In the genomic region with DNA sequence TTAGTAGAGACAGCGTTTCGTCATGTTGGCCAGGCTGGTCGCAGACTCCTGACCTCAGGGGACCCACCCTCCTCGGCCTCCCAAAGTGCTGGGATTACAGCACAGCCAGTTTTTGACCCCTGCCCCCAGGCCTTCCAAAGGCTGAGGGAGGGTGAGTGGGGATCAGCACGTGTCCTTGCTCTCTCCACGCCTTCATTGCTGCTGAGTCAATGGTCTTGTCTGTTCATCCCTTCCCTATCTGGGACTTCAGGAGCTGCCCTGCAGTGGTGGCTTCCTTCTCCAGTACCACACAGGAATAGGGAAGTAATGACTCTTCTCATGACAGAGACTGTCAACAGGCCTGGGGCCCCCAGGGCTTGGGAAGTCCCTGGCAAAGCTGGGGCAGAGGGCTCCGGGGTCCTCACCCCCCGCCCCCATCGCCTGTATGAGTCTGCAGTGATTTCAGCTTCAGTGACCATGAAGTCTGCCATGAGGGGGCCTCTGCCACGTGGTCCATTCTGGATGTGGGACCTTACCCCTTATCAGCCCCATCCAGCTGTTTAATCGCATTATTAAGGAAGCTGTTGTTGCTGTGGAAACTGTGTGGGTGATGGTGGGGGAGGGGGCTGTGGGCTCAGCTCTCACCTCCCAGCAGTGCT, we compare ENCODE assay signal across 10 cellular contexts. TPM values are rescaled to one million over a fixed set of nuclear protein-coding genes. Genes with fewer than 3 reads are reported as not detected.
DNase-seq lines count a peak whose midpoint lies in the region; ATAC-seq, FAIRE-seq and TF ChIP-seq lines count a peak whose summit lies in the region.
"Had no signal": no experiment of that assay in that cellular context is flagged by ENCODE, and none has a peak within 500 bp of the region (broad histone marks: within the 10 kb centered on the region; RNA-seq: fewer than 3 reads in every experiment).

No MANE protein-coding gene starts in this region.

- TF ChIP-seq POLR2A in body of pancreas (IDR thresholded peaks at IDR 0.05): no peak
- 0 out of 4 replicates have a peak, but pooled peaks of 1 of the 2 experiments have one; percentile 33 for TF ChIP-seq POLR2A in HepG2 (IDR thresholded peaks at IDR 0.05; ENCODE audit: insufficient read depth in 1 of 2, low read depth in 2 of 2, low read length in 2 of 2)
- no peak for TF ChIP-seq POLR2A in transverse colon (IDR thresholded peaks at IDR 0.05)

- H3K27me3 ChIP-seq in left ventricle myocardium inferior (ENCODE audit: low read depth) (peaks cover 19% of the 10 kb centered on the region), body of pancreas (no peaks in the 10 kb centered on the region), HepG2 (ENCODE audit: control insufficient read depth in 1 of 2, insufficient read depth in 2 of 2, low read length in 2 of 2) (no peaks in the 10 kb centered on the region), transverse colon (no peaks in the 10 kb centered on the region), H7 (ENCODE audit: control insufficient read depth, insufficient read depth, low read length) (peaks cover 13% of the 10 kb centered on the region)

- WGBS in body of pancreas, 2 donors: 67 to 72% methylated on average over 6 to 11 of the region's 11 CpGs
- WGBS in HepG2 (ENCODE audit: low lambda C conversion rate): 43% methylated on average over 11 of the region's 11 CpGs
- WGBS in transverse colon (ENCODE audit: low coverage in 1 of 2), 2 donors: 63% methylated on average over 11 of the region's 11 CpGs; no CpG with 5 or more reads in 1 of the 2 donors

- 0 out of 2 replicates have a peak overlapping the region, but pooled peaks have one; percentile 3 for H3K9ac ChIP-seq in HepG2 (ENCODE audit: insufficient read depth, low read depth, low read length)

- peaks cover 9% of the 10 kb centered on the region for H3K79me2 ChIP-seq in HepG2 (ENCODE audit: insufficient read depth, low read length)

- TF ChIP-seq EP300 in HepG2 (IDR thresholded peaks at IDR 0.05; ENCODE audit: low read depth in 2 of 2, low read length in 2 of 2) (peak in 1 of 2 experiments; percentile 78; a peak in 2 of 4 replicates), HepG2 (CRISPR knock-in tag; IDR thresholded peaks at IDR 0.05; ENCODE audit: borderline replicate concordance) (peak; percentile 35; the same call in 1 of the 2 replicates), transverse colon (IDR thresholded peaks at IDR 0.05; ENCODE audit: low read depth) (no peak)

- peaks cover 22% of the 10 kb centered on the region for H3K4me1 ChIP-seq in left ventricle myocardium inferior
- peaks cover 79% of the 10 kb centered on the region for H3K4me1 ChIP-seq in body of pancreas
- peaks cover 99% of the 10 kb centered on the region for H3K4me1 ChIP-seq in HepG2 (ENCODE audit: insufficient read depth, low read length)
- peaks cover 17 to 67% (median 41%) of the 10 kb centered on the region in 4 donors for H3K4me1 ChIP-seq in transverse colon

- H3K36me3 ChIP-seq in left ventricle myocardium inferior (no peaks in the 10 kb centered on the region), body of pancreas (replicated peaks in 1 of 2; ENCODE audit: insufficient read depth in 1 of 2, low read depth in 2 of 2) (no peaks in the 10 kb centered on the region), HepG2 (replicated peaks in 1 of 2; ENCODE audit: control insufficient read depth in 1 of 2, insufficient read depth in 2 of 2, low read length in 2 of 2) (0 out of 5 replicates have a peak, but pooled peaks cover 0 to 4% of the 10 kb centered on the region in 2 experiments), transverse colon (no peaks in the 10 kb centered on the region), H7 (replicated peaks; ENCODE audit: control insufficient read depth, insufficient read depth, low read length) (no peaks in the 10 kb centered on the region)

- 0 out of 2 replicates have a peak overlapping the region, but pooled peaks have one; percentile 9 for H3K4me2 ChIP-seq in HepG2 (ENCODE audit: low read depth, low read length)

- H2AFZ ChIP-seq in HepG2 (ENCODE audit: low read length): no peak overlapping the region

- in situ Hi-C loops in HepG2 (cut with HindIII; ENCODE audit: extremely low pct_ligation_motif_present, low pct_unique_long_range_greater_than_20kb) (no loop called here), transverse colon (cut with MboI; ENCODE audit: low pct_ligation_motif_present in 1 of 4, low pct_unique_long_range_greater_than_20kb in 1 of 4, low sequenced_read_pairs in 3 of 4) (no loop called here)

- no peaks in the 10 kb centered on the region for H3K9me3 ChIP-seq in left ventricle myocardium inferior (replicated peaks)
- H3K9me3 ChIP-seq in body of pancreas: no peaks in the 10 kb centered on the region
- H3K9me3 ChIP-seq in HepG2 (ENCODE audit: low read length): no peaks in the 10 kb centered on the region
- no peaks in the 10 kb centered on the region for H3K9me3 ChIP-seq in transverse colon

- CTCF ChIA-PET in HepG2 (lab: Yijun Ruan, JAX; ENCODE audit: low intra/inter-chr PET ratio, low total read pairs): no interaction called here

- H3K4me3 ChIP-seq in left ventricle myocardium inferior (no peak overlapping the region), body of pancreas (no peak overlapping the region), HepG2 (replicated peaks in 1 of 3; ENCODE audit: insufficient read depth in 1 of 3, low read depth in 2 of 3, low read length in 3 of 3) (no peak overlapping the region), transverse colon (no peak overlapping the region), H7 (ENCODE audit: insufficient read depth, low read depth, low read length) (no peak overlapping the region)

- peak; percentile 64 for DNase-seq in Right ventricle myocardium inferior (ENCODE audit: missing footprints)
- DNase-seq in left ventricle myocardium inferior: no peak
- DNase-seq in body of pancreas: no peak
- peak; percentile 79 for DNase-seq in HepG2 (ENCODE audit: low spot score)
- DNase-seq in transverse colon: no peak
- no peak for DNase-seq in anterior cingulate cortex (lab: John Stamatoyannopoulos, UW)
- DNase-seq in H7: no peak
- DNase-seq: activated CD4-positive, alpha-beta T cell treated with anti-CD3 and anti-CD28 coated beads, Interleukin-2, amount 50 U/mL, for 4 hours; stimulated activated naive B cell treated with anti-CD40 and anti-IgM and Interleukin-4, amounts not matched to agents 10 μg/mL and 1 μg/mL and 100 μg/mL, for 72 hours had no signal

- TF ChIP-seq CTCF in left ventricle myocardium inferior (IDR thresholded peaks at IDR 0.05; ENCODE audit: borderline replicate concordance) (no peak), body of pancreas (IDR thresholded peaks at IDR 0.05) (no peak), HepG2 (CRISPR knock-in tag; IDR thresholded peaks at IDR 0.05) (no peak), transverse colon (IDR thresholded peaks at IDR 0.05) (no peak)

- FAIRE-seq in HepG2 (lab: Jason Lieb, UNC): peak; percentile 72

- intact Hi-C loops in Right ventricle myocardium inferior (cut with DNase I) (no loop called here), left ventricle myocardium inferior (cut with micrococcal nuclease) (no loop called here), body of pancreas (cut with DNase I) (no loop called here), HepG2 (cut with micrococcal nuclease; ENCODE audit: unreplicated experiment) (no loop called here), transverse colon (cut with DNase I; ENCODE audit: low total_unique reads) (no loop called here)

- H4K20me1 ChIP-seq in HepG2 (ENCODE audit: insufficient read depth, low read length): no peaks in the 10 kb centered on the region

- H3K27ac ChIP-seq in left ventricle myocardium inferior (replicated peaks) (no peak overlapping the region), body of pancreas (peak overlapping the region; percentile 82 to 89 (median 86)), HepG2 (ENCODE audit: extremely low read length, insufficient read depth, low read length) (peak overlapping the region; percentile 53), transverse colon (peak overlapping the region; percentile 9 to 92 (median 82))

- POLR2A ChIA-PET in HepG2 (lab: Yijun Ruan, JAX): interaction anchor here (1.0 to 19.8 kb wide), 6 partner anchors 10 to 203 kb away, joined by 3 to 839 read pairs (median 30); a partner anchor contains a TSS

- TF ChIP-seq RAD21 in HepG2 (CRISPR knock-in tag; IDR thresholded peaks at IDR 0.05): no peak; the same call in 1 of the 2 replicates

- no TSS peak for BruUV-seq in HepG2 (replicated peaks; lab: Mats Ljungman, UMichigan)

- ATAC-seq in Right ventricle myocardium inferior (peak; percentile 50), body of pancreas (no peak), HepG2 (peak; percentile 38), HG02642 (IDR thresholded peaks at IDR 0.05; ENCODE audit: poor library complexity, unreplicated experiment) (no peak)
- ATAC-seq: stimulated activated naive B cell treated with anti-CD40 and anti-IgM and Interleukin-4, amounts not matched to agents 10 μg/mL and 1 μg/mL and 100 μg/mL, for 72 hours had no signal

TF ChIP-seq in HepG2, 621 proteins besides CTCF, POLR2A, EP300 and RAD21 (continues in another document):
- TF ChIP-seq ZFP62 (CRISPR knock-in tag; IDR thresholded peaks at IDR 0.05): no peak

RNA-seq across cellular contexts. Expression of a gene that starts 6.1 kb away (rescaled TPM):
- total RNA-seq in Right ventricle myocardium inferior (0.68 TPM), left ventricle myocardium inferior (0.88 TPM), body of pancreas (100 to 1,000 TPM; 130 to 163 TPM), HepG2 (2016; rRNA removed; fragmentation: Illumina TruSeq; extraction: Trizol) (18.0 and 25.2 TPM in 2 replicates), transverse colon (100 to 1,000 TPM; 297 to 655 (median 533) TPM)
- total RNA-seq in HepG2 (2016; cell fraction: cytosol; rRNA removed; fragmentation: Illumina TruSeq; extraction: Trizol; ENCODE audit: low read depth): 13.3 and 13.8 TPM in 2 replicates
- 14.4 and 28.1 TPM in 2 replicates for total RNA-seq in HepG2 (2016; cell fraction: insoluble cytoplasmic fraction; rRNA removed; fragmentation: Illumina TruSeq; extraction: Trizol)
- total RNA-seq in HepG2 (2016; cell fraction: membrane; rRNA removed; fragmentation: Illumina TruSeq; extraction: Trizol): 23.1 and 25.2 TPM in 2 replicates
- total RNA-seq in HepG2 (2016; cell fraction: nucleus; rRNA removed; fragmentation: Illumina TruSeq; extraction: Trizol): 38.6 and 38.7 TPM in 2 replicates
- polyA plus RNA-seq in HepG2 (2011; rRNA removed): 50.5 and 50.7 TPM in 2 replicates
- polyA plus RNA-seq in HepG2 (2011; cell fraction: cytosol; rRNA removed): 19.0 and 24.0 TPM in 2 replicates
- polyA plus RNA-seq in HepG2 (2011; cell fraction: nucleus; rRNA removed): 331 and 391 TPM in 2 replicates
- polyA plus RNA-seq in HepG2 (2012): 15.7 and 38.4 TPM in 2 replicates
- polyA plus RNA-seq in HepG2 (2016; cell fraction: cytosol; fragmentation: Illumina TruSeq; extraction: Trizol; ENCODE audit: low read depth): 15.1 and 15.9 TPM in 2 replicates
- polyA plus RNA-seq in HepG2 (2016; cell fraction: insoluble cytoplasmic fraction; fragmentation: Illumina TruSeq; extraction: Trizol; ENCODE audit: low read depth): 17.3 and 21.5 TPM in 2 replicates
- 23.7 and 24.5 TPM in 2 replicates for polyA plus RNA-seq in HepG2 (2016; cell fraction: membrane; fragmentation: Illumina TruSeq; extraction: Trizol; ENCODE audit: low read depth)
- 84.3 and 87.4 TPM in 2 replicates for polyA plus RNA-seq in HepG2 (2016; cell fraction: nucleus; fragmentation: Illumina TruSeq; extraction: Trizol; ENCODE audit: insufficient read depth, low read depth)
- polyA minus RNA-seq in HepG2 (2011; rRNA and poly(A)+ RNA removed; ENCODE audit: low replicate concordance): 73.4 and 78.1 TPM in 2 replicates
- polyA minus RNA-seq in HepG2 (2011; cell fraction: cytosol; rRNA and poly(A)+ RNA removed): 10.9 and 17.8 TPM in 2 replicates
- 61.9 and 63.1 TPM in 2 replicates for polyA minus RNA-seq in HepG2 (2011; cell fraction: nucleus; rRNA and poly(A)+ RNA removed)
- 0.33 and 0.48 TPM in 2 replicates for total RNA-seq in H7 (2014; rRNA removed; shearing (Covaris generic))

Comparison
In these comparisons a context has a peak if more than half of its experiments do, and no peak if none do; other contexts are left out.
1. DNase-seq: peak in Right ventricle myocardium inferior (single experiment) and HepG2 (single experiment); none in left ventricle myocardium inferior (single experiment), body of pancreas (0 of 4), transverse colon (single experiment), anterior cingulate cortex (0 of 58) and H7 (single experiment).
2. ATAC-seq: peak in Right ventricle myocardium inferior (single experiment) and HepG2 (single experiment); none in body of pancreas (single experiment) and HG02642 (single experiment).